Comparison of ENCODE assay signal across 29 cellular contexts in genomic region chr9:124567362-124567761, GRCh38.
"Had no signal": no experiment of that assay in that cellular context is flagged by ENCODE, and none has a peak within 500 bp of the region (broad histone marks: within the 10 kb centered on the region; RNA-seq: fewer than 3 reads in every experiment).

No MANE protein-coding gene starts in this region.

- ATAC-seq: activated CD8-positive, alpha-beta T cell treated with anti-CD3 and anti-CD28 coated beads for 36 hours; activated naive CD4-positive, alpha-beta T cell treated with anti-CD3 and anti-CD28 coated beads, Interleukin-2, amount 50 U/mL, for 72 hours; body of pancreas; PC-3; Right ventricle myocardium inferior; T-helper 17 cell had no signal

- H3K27ac Mint-ChIP-seq: activated CD4-positive, alpha-beta T cell treated with anti-CD3 and anti-CD28 coated beads, Interleukin-2, amount 10 ng/mL, durations not matched to agents 24 days and 14 days; activated CD8-positive, alpha-beta T cell treated with anti-CD3 and anti-CD28 coated beads for 36 hours; activated naive CD4-positive, alpha-beta T cell treated with anti-CD3 and anti-CD28 coated beads for 36 hours; activated naive CD4-positive, alpha-beta T cell treated with anti-CD3 and anti-CD28 coated beads, Interleukin-2, amount 50 U/mL, for 72 hours; activated T-helper 1 cell treated with anti-CD3 and anti-CD28 coated beads, Interleukin-12 subunit alpha, Interleukin-12 subunit beta, Interleukin-2, Interleukin-4 antibody, amounts not matched to agents 30 ng/mL and 10 ng/mL and 1 ng/mL, durations not matched to agents 14 hours and 24 hours and 36 hours; T-helper 17 cell had no signal

- DNase-seq: activated CD4-positive, alpha-beta T cell treated with anti-CD3 and anti-CD28 coated beads, Interleukin-2, amount 10 ng/mL, durations not matched to agents 24 days and 14 days; activated CD4-positive, alpha-beta T cell treated with anti-CD3 and anti-CD28 coated beads, Interleukin-2, amount 50 U/mL, for 4 hours; activated CD8-positive, alpha-beta T cell treated with anti-CD3 and anti-CD28 coated beads for 36 hours; activated gamma-delta T cell treated with Interleukin-2 at 50 U/mL for 16 hours; activated naive CD4-positive, alpha-beta T cell treated with anti-CD3 and anti-CD28 coated beads for 36 hours; activated T-cell treated with anti-CD3 and anti-CD28 coated beads, Interleukin-2, amount 50 U/mL, for 1 hour; adrenal gland; body of pancreas; caudate nucleus; Karpas-422; KBM-7; NCI-H1105; NCI-H1417 treated with DMSO at 0.1 percent for 48 hours; NCI-H187 treated with DMSO at 0.1 percent for 48 hours; NCI-H2081; NCI-H2171 treated with DMSO at 0.1 percent for 48 hours; NCI-H2227 treated with DMSO at 0.1 percent for 48 hours; NCI-H446; NCI-H510A treated with DMSO at 0.1 percent for 48 hours; NCI-H526 treated with DMSO at 0.1 percent for 48 hours; PC-3; SIG-M5; T-helper 17 cell; T-helper 9 cell had no signal

- H3K4me1 Mint-ChIP-seq: activated CD4-positive, alpha-beta T cell treated with anti-CD3 and anti-CD28 coated beads, Interleukin-2, amount 10 ng/mL, durations not matched to agents 24 days and 14 days; T-helper 17 cell had no signal

- H3K9me3 Mint-ChIP-seq: activated CD4-positive, alpha-beta T cell treated with anti-CD3 and anti-CD28 coated beads, Interleukin-2, amount 10 ng/mL, durations not matched to agents 24 days and 14 days; activated CD8-positive, alpha-beta T cell treated with anti-CD3 and anti-CD28 coated beads for 36 hours; activated naive CD4-positive, alpha-beta T cell treated with anti-CD3 and anti-CD28 coated beads for 36 hours; activated naive CD4-positive, alpha-beta T cell treated with anti-CD3 and anti-CD28 coated beads, Interleukin-2, amount 50 U/mL, for 72 hours; activated T-helper 1 cell treated with anti-CD3 and anti-CD28 coated beads, Interleukin-12 subunit alpha, Interleukin-12 subunit beta, Interleukin-2, Interleukin-4 antibody, amounts not matched to agents 30 ng/mL and 10 ng/mL and 1 ng/mL, durations not matched to agents 14 hours and 24 hours and 36 hours had no signal

- H3K9me3 ChIP-seq: adrenal gland, body of pancreas had no signal

- H3K36me3 ChIP-seq: adrenal gland had no signal

- H3K27ac ChIP-seq: adrenal gland, body of pancreas, RWPE1, VCaP had no signal

- H3K4me3 Mint-ChIP-seq: activated CD4-positive, alpha-beta T cell treated with anti-CD3 and anti-CD28 coated beads, Interleukin-2, amount 10 ng/mL, durations not matched to agents 24 days and 14 days; activated CD8-positive, alpha-beta T cell treated with anti-CD3 and anti-CD28 coated beads for 36 hours; activated naive CD4-positive, alpha-beta T cell treated with anti-CD3 and anti-CD28 coated beads for 36 hours; activated T-helper 1 cell treated with anti-CD3 and anti-CD28 coated beads, Interleukin-12 subunit alpha, Interleukin-12 subunit beta, Interleukin-2, Interleukin-4 antibody, amounts not matched to agents 30 ng/mL and 10 ng/mL and 1 ng/mL, durations not matched to agents 14 hours and 24 hours and 36 hours; T-helper 17 cell had no signal

- H3K36me3 Mint-ChIP-seq: activated naive CD4-positive, alpha-beta T cell treated with anti-CD3 and anti-CD28 coated beads, Interleukin-2, amount 50 U/mL, for 72 hours had no signal

- H3K27me3 ChIP-seq: adrenal gland, body of pancreas had no signal

- H3K4me3 ChIP-seq: adrenal gland, body of pancreas had no signal
